ENCODE assay signal across 30 cellular contexts in the genomic region with DNA sequence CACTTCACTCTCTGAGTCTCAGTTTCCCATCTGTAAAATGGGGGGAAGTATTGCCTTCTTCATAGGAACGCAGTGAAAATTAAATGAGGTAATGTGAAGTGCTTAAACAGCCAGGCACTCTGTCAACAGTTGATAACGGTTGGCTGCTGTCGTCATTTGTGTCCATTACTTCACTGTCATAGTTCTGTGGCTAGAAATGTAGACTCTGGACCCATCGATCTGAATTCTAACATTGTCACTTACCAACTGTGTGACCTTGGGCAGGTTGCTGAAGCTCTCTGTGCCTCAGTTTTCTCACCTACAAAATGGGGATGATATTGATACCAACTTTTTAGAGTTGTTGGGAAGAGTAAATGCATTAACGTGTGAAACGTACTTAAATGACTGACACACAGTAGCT.
"Had no signal": no experiment of that assay in that cellular context is flagged by ENCODE, and none has a peak within 500 bp of the region (broad histone marks: within the 10 kb centered on the region; RNA-seq: fewer than 3 reads in every experiment).

No MANE protein-coding gene starts in this region.

- H3K4me1 ChIP-seq: foreskin keratinocyte, gastrocnemius medialis, heart left ventricle had no signal

- H3K9me3 ChIP-seq: gastrocnemius medialis, heart left ventricle had no signal

- FAIRE-seq: astrocyte, bronchial epithelial cell had no signal

- H3K36me3 ChIP-seq: brain microvascular endothelial cell, gastrocnemius medialis, heart left ventricle, WERI-Rb-1 had no signal

- H3K27me3 ChIP-seq: brain microvascular endothelial cell had no signal

- H3K4me3 ChIP-seq: coronary artery, gastrocnemius medialis, heart left ventricle had no signal

- DNase-seq: activated B cell treated with CpG ODN at 0.5 μM for 24 hours; activated CD4-positive, alpha-beta T cell treated with anti-CD3 and anti-CD28 coated beads for 48 hours; activated CD4-positive, alpha-beta T cell treated with anti-CD3 and anti-CD28 coated beads, Interleukin-2, amount 50 U/mL, for 1 hour; activated CD4-positive, alpha-beta T cell treated with anti-CD3 and anti-CD28 coated beads, Interleukin-2, amount 50 U/mL, for 48 hours; activated CD8-positive, alpha-beta memory T cell treated with anti-CD3 and anti-CD28 coated beads, Interleukin-2, amount 50 U/mL, for 48 hours; activated CD8-positive, alpha-beta T cell treated with anti-CD3 and anti-CD28 coated beads for 36 hours; activated gamma-delta T cell; activated naive CD4-positive, alpha-beta T cell; activated naive CD4-positive, alpha-beta T cell treated with anti-CD3 and anti-CD28 coated beads, Interleukin-2, amount 10 ng/mL, durations not matched to agents 7 days and 5 days; activated naive CD8-positive, alpha-beta T cell treated with anti-CD3 and anti-CD28 coated beads, Interleukin-2, amount 10 ng/mL, durations not matched to agents 7 days and 5 days; activated T-cell treated with anti-CD3 and anti-CD28 coated beads for 4 hours; activated T-cell treated with anti-CD3 and anti-CD28 coated beads, Interleukin-2, amount 50 U/mL, for 24 hours; activated T-cell treated with anti-CD3 and anti-CD28 coated beads, Interleukin-2, amount 50 U/mL, for 72 hours; brain microvascular endothelial cell; dermis blood vessel endothelial cell; effector CD8-positive, alpha-beta T cell; foreskin keratinocyte; gastrocnemius medialis; glutamatergic neuron; heart left ventricle; T-helper 1 cell; T-helper 17 cell; T1000; WERI-Rb-1 had no signal

- ATAC-seq: activated CD4-positive, CD25-positive, alpha-beta regulatory T cell treated with anti-CD3 and anti-CD28 coated beads, Interleukin-2, amount 50 U/mL, for 24 hours; activated CD8-positive, alpha-beta T cell treated with anti-CD3 and anti-CD28 coated beads for 36 hours; activated naive CD4-positive, alpha-beta T cell treated with anti-CD3 and anti-CD28 coated beads, Interleukin-2, amount 50 U/mL, for 72 hours; activated T-cell treated with anti-CD3 and anti-CD28 coated beads, Interleukin-2, amount 50 U/mL, for 72 hours; esophagus mucosa; foreskin keratinocyte; gastrocnemius medialis; heart left ventricle; T-helper 17 cell had no signal

- H3K27ac ChIP-seq: brain microvascular endothelial cell, coronary artery, foreskin keratinocyte, gastrocnemius medialis, heart left ventricle, WERI-Rb-1 had no signal
